Comparison of ENCODE assay signal across 23 cellular contexts in the genomic region with DNA sequence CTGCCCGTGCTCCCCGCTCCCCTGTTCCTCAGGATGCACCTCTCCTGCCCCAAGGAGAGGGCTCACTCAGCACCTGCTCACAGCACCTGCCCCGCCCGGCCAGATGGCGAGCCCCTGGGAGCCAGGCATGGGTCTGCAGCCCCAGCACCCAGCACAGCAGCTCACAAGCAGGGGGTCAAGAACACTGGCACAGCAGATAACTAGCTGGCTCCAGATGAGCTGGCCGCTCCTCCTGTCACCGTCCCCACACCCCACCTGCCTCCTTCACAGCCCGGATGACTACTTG. TPM values are rescaled to one million over a fixed set of nuclear protein-coding genes. Genes with fewer than 3 reads are reported as not detected.
DNase-seq lines count a peak whose midpoint lies in the region; ATAC-seq, FAIRE-seq and TF ChIP-seq lines count a peak whose summit lies in the region.
"Had no signal": no experiment of that assay in that cellular context is flagged by ENCODE, and none has a peak within 500 bp of the region (broad histone marks: within the 10 kb centered on the region; RNA-seq: fewer than 3 reads in every experiment).

No MANE protein-coding gene starts in this region.

- CTCF ChIA-PET in Calu3 (lab: Charles Lee) (interaction anchor here (0.7 kb wide), 1 partner anchor 15 kb away, joined by 5 read pairs; no protein-coding TSS in a partner anchor), RWPE1 (lab: Yijun Ruan, JAX) (no interaction called here)

- peaks cover 0 to 5% of the 10 kb centered on the region in 2 donors for H3K4me1 ChIP-seq in kidney (ENCODE audit: control insufficient read depth in 1 of 2, insufficient read depth in 1 of 2, low read depth in 1 of 2, low read length in 2 of 2)
- peaks cover 26 to 74% (median 51%) of the 10 kb centered on the region in 6 donors for H3K4me1 ChIP-seq in spleen
- no peaks in the 10 kb centered on the region for H3K4me1 ChIP-seq in HAP-1

- TF ChIP-seq POLR2A in spleen (IDR thresholded peaks at IDR 0.05), result no peak

- WGBS in spleen, 5 donors, result 83 to 95% (median 90%) methylated on average over 8 of the region's 8 CpGs

- TF ChIP-seq CTCF in Calu3 (IDR thresholded peaks at IDR 0.05; ENCODE audit: unreplicated experiment), result no peak
- no peak for TF ChIP-seq CTCF in RWPE1 (conservative IDR thresholded peaks at IDR 0.05; ENCODE audit: low read depth)
- no peak for TF ChIP-seq CTCF in kidney (IDR thresholded peaks at IDR 0.05; ENCODE audit: borderline replicate concordance, extremely low read depth, insufficient read depth)
- no peak for TF ChIP-seq CTCF in spleen (IDR thresholded peaks at IDR 0.05 in 8 of 11, conservative IDR thresholded peaks at IDR 0.05 in 3 of 11)

- H3K27ac ChIP-seq in RWPE1 (peak overlapping the region; percentile 1; the same call in 1 of the 2 replicates), kidney (ENCODE audit: low read depth in 2 of 2, low read length in 2 of 2) (no peak overlapping the region), spleen (peak overlapping the region in 3 of 8 donors; percentile 54 to 67 (median 62))
- H3K27ac ChIP-seq: HL-60 had no signal

- intact Hi-C loops in Calu3 (cut with micrococcal nuclease; ENCODE audit: unreplicated experiment) (no loop called here), kidney (cut with DNase I) (loop anchor here (5.0 kb wide), 1 partner anchor 78 kb away; no protein-coding TSS in a partner anchor), spleen (cut with DNase I; ENCODE audit: low total_unique reads) (loop anchor here (10.0 kb wide), 1 partner anchor 70 kb away; no protein-coding TSS in a partner anchor)

- no peak overlapping the region for H3K4me3 Mint-ChIP-seq in Calu3 (ENCODE audit: low read depth, unreplicated experiment)
- no peak overlapping the region for H3K4me3 Mint-ChIP-seq in activated T-cell treated with anti-CD3 and anti-CD28 coated beads, Interleukin-2, amount 50 U/mL, for 72 hours

- DNase-seq in Calu3, result no peak
- DNase-seq in RWPE1 (ENCODE audit: low spot score), result no peak
- DNase-seq in kidney, result peak; percentile 73
- DNase-seq in spleen, result peak; percentile 71
- DNase-seq in activated T-cell treated with anti-CD3 and anti-CD28 coated beads, Interleukin-2, amount 50 U/mL, for 72 hours, result no peak
- DNase-seq in NCI-H1417 treated with DMSO at 0.1 percent for 48 hours (lab: John Stamatoyannopoulos, UW), result no peak
- DNase-seq in NCI-H446 (lab: John Stamatoyannopoulos, UW), result no peak
- no peak for DNase-seq in HAP-1 (ENCODE audit: low spot score in 2 of 2)
- DNase-seq: ACHN, C1 segment of cervical spinal cord, DMS79 treated with DMSO at 0.1 percent for 48 hours, MM.1S, NCI-H1092, NCI-H146, NCI-H2081, NCI-H2171 treated with DMSO at 0.1 percent for 48 hours, NCI-H446 treated with DMSO at 0.1 percent for 48 hours, NCI-H69, SHP77 treated with DMSO at 0.1 percent for 48 hours, SK-N-SH had no signal

- peaks cover 67% of the 10 kb centered on the region for H3K36me3 Mint-ChIP-seq in Calu3 (ENCODE audit: insufficient read depth, unreplicated experiment)
- H3K36me3 Mint-ChIP-seq in activated T-cell treated with anti-CD3 and anti-CD28 coated beads, Interleukin-2, amount 50 U/mL, for 72 hours (ENCODE audit: insufficient read depth in 2 of 2), result peaks cover 0 to 7% of the 10 kb centered on the region in 2 donors

- H3K9me3 ChIP-seq in kidney (ENCODE audit: control insufficient read depth in 1 of 2, low read length in 2 of 2) (no peaks in the 10 kb centered on the region), spleen (no peaks in the 10 kb centered on the region), HAP-1 (no peaks in the 10 kb centered on the region)
- H3K9me3 ChIP-seq: SK-N-SH had no signal

- FAIRE-seq in kidney (lab: Jason Lieb, UNC), result no peak
- FAIRE-seq: H54, HTR-8/SVneo had no signal

- no peak overlapping the region for H3K9ac ChIP-seq in kidney (ENCODE audit: low read length in 2 of 2)

- ATAC-seq in activated T-cell treated with anti-CD3 and anti-CD28 coated beads, Interleukin-2, amount 50 U/mL, for 72 hours (replicated peaks in 1 of 2), result no peak

- H3K27ac Mint-ChIP-seq in Calu3 (ENCODE audit: unreplicated experiment), result peak overlapping the region; percentile 12
- no peak overlapping the region for H3K27ac Mint-ChIP-seq in activated T-cell treated with anti-CD3 and anti-CD28 coated beads, Interleukin-2, amount 50 U/mL, for 72 hours

- H3K36me3 ChIP-seq in kidney (ENCODE audit: control insufficient read depth in 1 of 2, insufficient read depth in 2 of 2, low read length in 2 of 2) (peaks cover 29 to 34% of the 10 kb centered on the region in 2 donors), spleen (peaks cover 3 to 100% (median 72%) of the 10 kb centered on the region in 6 donors), HAP-1 (replicated peaks) (peaks cover 22% of the 10 kb centered on the region)

- H3K27me3 ChIP-seq in spleen (replicated peaks in 1 of 7) (no peaks in the 10 kb centered on the region), HAP-1 (ENCODE audit: low read depth) (no peaks in the 10 kb centered on the region)

- no peaks in the 10 kb centered on the region for H3K9me3 Mint-ChIP-seq in Calu3 (ENCODE audit: low read depth, unreplicated experiment)
- H3K9me3 Mint-ChIP-seq in activated T-cell treated with anti-CD3 and anti-CD28 coated beads, Interleukin-2, amount 50 U/mL, for 72 hours, result no peaks in the 10 kb centered on the region

- in situ Hi-C loops in HAP-1 (cut with MboI; ENCODE audit: low sequenced_read_pairs), result no loop called here

- no peak overlapping the region for H3K4me3 ChIP-seq in kidney (ENCODE audit: low read length in 2 of 2)
- H3K4me3 ChIP-seq in spleen, result no peak overlapping the region
- H3K4me3 ChIP-seq in HAP-1, result no peak overlapping the region

- H3K4me1 Mint-ChIP-seq in Calu3 (ENCODE audit: low read depth, unreplicated experiment), result peaks cover 9% of the 10 kb centered on the region
- no peaks in the 10 kb centered on the region for H3K4me1 Mint-ChIP-seq in activated T-cell treated with anti-CD3 and anti-CD28 coated beads, Interleukin-2, amount 50 U/mL, for 72 hours (ENCODE audit: low read depth)

- POLR2A ChIA-PET in RWPE1 (lab: Yijun Ruan, JAX; ENCODE audit: low non-redundant PET), result no interaction called here

- no TSS peak for BruUV-seq in Calu3 (replicated peaks; lab: Mats Ljungman, UMichigan)

- H3K27me3 Mint-ChIP-seq in Calu3 (ENCODE audit: unreplicated experiment), result no peaks in the 10 kb centered on the region
- H3K27me3 Mint-ChIP-seq in activated T-cell treated with anti-CD3 and anti-CD28 coated beads, Interleukin-2, amount 50 U/mL, for 72 hours (ENCODE audit: low read depth), result no peaks in the 10 kb centered on the region

RNA-seq across cellular contexts. Expression of gene EVA1B, which starts 20.9 kb away (rescaled TPM):
- 10.1 and 11.2 TPM in 2 replicates for total RNA-seq in Calu3 (2022)
- 31.8 TPM for total RNA-seq in kidney
- 91.8 TPM for polyA plus RNA-seq in kidney (ENCODE audit: insufficient read depth, low read depth, low replicate concordance)
- 10 to 100 TPM; 31.1 to 77.4 (median 43.7) TPM for total RNA-seq in spleen
- 10 to 100 TPM; 17.2 to 45.1 (median 37.4) TPM for polyA plus RNA-seq in spleen
- total RNA-seq in activated T-cell treated with anti-CD3 and anti-CD28 coated beads, Interleukin-2, amount 50 U/mL, for 72 hours, result 1 to 10 TPM; 8.0 to 9.4 TPM

RNA-seq across cellular contexts. Expression of gene SH3D21, which starts 38.2 kb away (rescaled TPM):
- 12.1 and 13.2 TPM in 2 replicates for total RNA-seq in Calu3 (2022)
- total RNA-seq in kidney, result 33.4 TPM
- 5.7 TPM for polyA plus RNA-seq in kidney (ENCODE audit: insufficient read depth, low read depth, low replicate concordance)
- total RNA-seq in spleen, result 1 to 10 TPM; 1.7 to 9.4 (median 7.2) TPM
- polyA plus RNA-seq in spleen, result 1 to 10 TPM; 1.7 to 5.1 (median 1.9) TPM
- 10 to 100 TPM in 1 of 2 donors, 1 to 10 TPM in 1; 8.1 to 16.3 TPM for total RNA-seq in activated T-cell treated with anti-CD3 and anti-CD28 coated beads, Interleukin-2, amount 50 U/mL, for 72 hours

RNA-seq across cellular contexts. Expression of gene STK40, which starts 41.4 kb away (rescaled TPM):
- total RNA-seq in Calu3 (2022), result 44.5 and 52.1 TPM in 2 replicates
- 39.2 TPM for total RNA-seq in kidney
- polyA plus RNA-seq in kidney (ENCODE audit: insufficient read depth, low read depth, low replicate concordance), result 30.9 TPM
- 10 to 100 TPM; 43.3 to 79.2 (median 55.3) TPM for total RNA-seq in spleen
- 10 to 100 TPM; 13.7 to 37.4 (median 14.8) TPM for polyA plus RNA-seq in spleen
- 10 to 100 TPM; 56.1 to 63.5 TPM for total RNA-seq in activated T-cell treated with anti-CD3 and anti-CD28 coated beads, Interleukin-2, amount 50 U/mL, for 72 hours

RNA-seq across cellular contexts. Expression of gene LSM10, which starts 53.4 kb away (rescaled TPM):
- 35.2 and 42.7 TPM in 2 replicates for total RNA-seq in Calu3 (2022)
- 29.5 TPM for total RNA-seq in kidney
- 91.6 TPM for polyA plus RNA-seq in kidney (ENCODE audit: insufficient read depth, low read depth, low replicate concordance)
- total RNA-seq in spleen, result 10 to 100 TPM; 42.9 to 62.2 (median 49.0) TPM
- 10 to 100 TPM; 65.1 to 87.6 (median 86.6) TPM for polyA plus RNA-seq in spleen
- 10 to 100 TPM; 56.5 to 66.2 TPM for total RNA-seq in activated T-cell treated with anti-CD3 and anti-CD28 coated beads, Interleukin-2, amount 50 U/mL, for 72 hours

Comparison
In these comparisons a context has a peak if more than half of its experiments do, and no peak if none do; other contexts are left out.
1. DNase-seq: peak in kidney (single experiment) and spleen (single experiment); none in Calu3 (single experiment), RWPE1 (single experiment), activated T-cell treated with anti-CD3 and anti-CD28 coated beads, Interleukin-2, amount 50 U/mL, for 72 hours (0 of 2), NCI-H1417 treated with DMSO at 0.1 percent for 48 hours (single experiment), NCI-H446 (0 of 2) and HAP-1 (0 of 2).